Comparison of ENCODE assay signal across 1 cellular context in the genomic region with DNA sequence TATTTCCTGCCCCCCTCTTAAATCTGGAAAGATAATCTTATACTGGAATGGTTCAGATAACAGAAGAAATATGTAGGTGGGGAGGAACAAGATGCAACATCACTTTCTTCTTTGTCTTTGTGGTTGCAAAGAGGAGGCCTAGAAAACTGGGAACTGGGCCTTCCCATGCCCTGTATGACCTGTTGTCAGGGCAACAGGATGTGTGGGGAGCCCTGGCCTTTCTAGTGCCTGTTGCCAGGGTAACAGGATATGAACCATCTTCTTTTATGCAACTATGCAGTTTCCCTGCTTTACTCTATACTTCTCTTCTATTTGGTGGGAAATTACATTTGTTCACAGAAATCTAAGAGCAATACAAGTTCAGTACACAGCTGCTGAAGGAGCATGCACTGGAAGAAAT.
TF ChIP-seq lines count a peak whose summit lies in the region.

No MANE protein-coding gene starts in this region.

TF ChIP-seq in GM12878, 131 proteins besides CTCF, POLR2A, EP300 and RAD21:
- TF ChIP-seq, protein P1, sequence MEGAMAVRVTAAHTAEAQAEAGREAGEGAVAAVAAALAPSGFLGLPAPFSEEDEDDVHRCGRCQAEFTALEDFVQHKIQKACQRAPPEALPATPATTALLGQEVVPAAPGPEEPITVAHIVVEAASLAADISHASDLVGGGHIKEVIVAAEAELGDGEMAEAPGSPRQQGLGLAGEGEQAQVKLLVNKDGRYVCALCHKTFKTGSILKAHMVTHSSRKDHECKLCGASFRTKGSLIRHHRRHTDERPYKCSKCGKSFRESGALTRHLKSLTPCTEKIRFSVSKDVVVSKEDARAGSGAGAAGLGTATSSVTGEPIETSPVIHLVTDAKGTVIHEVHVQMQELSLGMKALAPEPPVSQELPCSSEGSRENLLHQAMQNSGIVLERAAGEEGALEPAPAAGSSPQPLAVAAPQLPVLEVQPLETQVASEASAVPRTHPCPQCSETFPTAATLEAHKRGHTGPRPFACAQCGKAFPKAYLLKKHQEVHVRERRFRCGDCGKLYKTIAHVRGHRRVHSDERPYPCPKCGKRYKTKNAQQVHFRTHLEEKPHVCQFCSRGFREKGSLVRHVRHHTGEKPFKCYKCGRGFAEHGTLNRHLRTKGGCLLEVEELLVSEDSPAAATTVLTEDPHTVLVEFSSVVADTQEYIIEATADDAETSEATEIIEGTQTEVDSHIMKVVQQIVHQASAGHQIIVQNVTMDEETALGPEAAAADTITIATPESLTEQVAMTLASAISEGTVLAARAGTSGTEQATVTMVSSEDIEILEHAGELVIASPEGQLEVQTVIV (IDR thresholded peaks at IDR 0.05; ENCODE audit: borderline replicate concordance, partially characterized antibody): no peak
- TF ChIP-seq JUNB (IDR thresholded peaks at IDR 0.05): no peak
